ENCODE assay signal across 1 cellular context in the genomic region with DNA sequence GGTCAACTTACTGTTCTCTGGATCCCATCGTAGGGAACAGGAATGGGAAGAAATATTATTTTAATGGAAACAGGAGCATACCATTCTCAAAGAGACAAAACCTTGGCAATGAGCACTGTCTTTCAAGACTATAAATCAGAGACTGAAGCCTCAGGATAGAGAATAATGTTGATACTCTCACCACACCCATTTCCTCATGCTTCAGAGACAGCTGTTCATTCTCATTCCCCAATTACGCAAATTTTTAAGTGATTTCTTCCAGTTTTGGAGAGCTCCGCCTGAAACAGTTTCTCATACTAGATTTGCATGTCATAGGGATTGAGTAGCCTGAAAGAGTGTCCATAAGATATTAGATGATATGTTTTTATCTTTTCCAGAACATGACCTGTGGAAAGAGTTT.
TF ChIP-seq lines count a peak whose summit lies in the region.

No MANE protein-coding gene starts in this region.

TF ChIP-seq in GM23338, 12 proteins besides CTCF, POLR2A, EP300 and RAD21 (continued from another document):
- TF ChIP-seq, protein P1, sequence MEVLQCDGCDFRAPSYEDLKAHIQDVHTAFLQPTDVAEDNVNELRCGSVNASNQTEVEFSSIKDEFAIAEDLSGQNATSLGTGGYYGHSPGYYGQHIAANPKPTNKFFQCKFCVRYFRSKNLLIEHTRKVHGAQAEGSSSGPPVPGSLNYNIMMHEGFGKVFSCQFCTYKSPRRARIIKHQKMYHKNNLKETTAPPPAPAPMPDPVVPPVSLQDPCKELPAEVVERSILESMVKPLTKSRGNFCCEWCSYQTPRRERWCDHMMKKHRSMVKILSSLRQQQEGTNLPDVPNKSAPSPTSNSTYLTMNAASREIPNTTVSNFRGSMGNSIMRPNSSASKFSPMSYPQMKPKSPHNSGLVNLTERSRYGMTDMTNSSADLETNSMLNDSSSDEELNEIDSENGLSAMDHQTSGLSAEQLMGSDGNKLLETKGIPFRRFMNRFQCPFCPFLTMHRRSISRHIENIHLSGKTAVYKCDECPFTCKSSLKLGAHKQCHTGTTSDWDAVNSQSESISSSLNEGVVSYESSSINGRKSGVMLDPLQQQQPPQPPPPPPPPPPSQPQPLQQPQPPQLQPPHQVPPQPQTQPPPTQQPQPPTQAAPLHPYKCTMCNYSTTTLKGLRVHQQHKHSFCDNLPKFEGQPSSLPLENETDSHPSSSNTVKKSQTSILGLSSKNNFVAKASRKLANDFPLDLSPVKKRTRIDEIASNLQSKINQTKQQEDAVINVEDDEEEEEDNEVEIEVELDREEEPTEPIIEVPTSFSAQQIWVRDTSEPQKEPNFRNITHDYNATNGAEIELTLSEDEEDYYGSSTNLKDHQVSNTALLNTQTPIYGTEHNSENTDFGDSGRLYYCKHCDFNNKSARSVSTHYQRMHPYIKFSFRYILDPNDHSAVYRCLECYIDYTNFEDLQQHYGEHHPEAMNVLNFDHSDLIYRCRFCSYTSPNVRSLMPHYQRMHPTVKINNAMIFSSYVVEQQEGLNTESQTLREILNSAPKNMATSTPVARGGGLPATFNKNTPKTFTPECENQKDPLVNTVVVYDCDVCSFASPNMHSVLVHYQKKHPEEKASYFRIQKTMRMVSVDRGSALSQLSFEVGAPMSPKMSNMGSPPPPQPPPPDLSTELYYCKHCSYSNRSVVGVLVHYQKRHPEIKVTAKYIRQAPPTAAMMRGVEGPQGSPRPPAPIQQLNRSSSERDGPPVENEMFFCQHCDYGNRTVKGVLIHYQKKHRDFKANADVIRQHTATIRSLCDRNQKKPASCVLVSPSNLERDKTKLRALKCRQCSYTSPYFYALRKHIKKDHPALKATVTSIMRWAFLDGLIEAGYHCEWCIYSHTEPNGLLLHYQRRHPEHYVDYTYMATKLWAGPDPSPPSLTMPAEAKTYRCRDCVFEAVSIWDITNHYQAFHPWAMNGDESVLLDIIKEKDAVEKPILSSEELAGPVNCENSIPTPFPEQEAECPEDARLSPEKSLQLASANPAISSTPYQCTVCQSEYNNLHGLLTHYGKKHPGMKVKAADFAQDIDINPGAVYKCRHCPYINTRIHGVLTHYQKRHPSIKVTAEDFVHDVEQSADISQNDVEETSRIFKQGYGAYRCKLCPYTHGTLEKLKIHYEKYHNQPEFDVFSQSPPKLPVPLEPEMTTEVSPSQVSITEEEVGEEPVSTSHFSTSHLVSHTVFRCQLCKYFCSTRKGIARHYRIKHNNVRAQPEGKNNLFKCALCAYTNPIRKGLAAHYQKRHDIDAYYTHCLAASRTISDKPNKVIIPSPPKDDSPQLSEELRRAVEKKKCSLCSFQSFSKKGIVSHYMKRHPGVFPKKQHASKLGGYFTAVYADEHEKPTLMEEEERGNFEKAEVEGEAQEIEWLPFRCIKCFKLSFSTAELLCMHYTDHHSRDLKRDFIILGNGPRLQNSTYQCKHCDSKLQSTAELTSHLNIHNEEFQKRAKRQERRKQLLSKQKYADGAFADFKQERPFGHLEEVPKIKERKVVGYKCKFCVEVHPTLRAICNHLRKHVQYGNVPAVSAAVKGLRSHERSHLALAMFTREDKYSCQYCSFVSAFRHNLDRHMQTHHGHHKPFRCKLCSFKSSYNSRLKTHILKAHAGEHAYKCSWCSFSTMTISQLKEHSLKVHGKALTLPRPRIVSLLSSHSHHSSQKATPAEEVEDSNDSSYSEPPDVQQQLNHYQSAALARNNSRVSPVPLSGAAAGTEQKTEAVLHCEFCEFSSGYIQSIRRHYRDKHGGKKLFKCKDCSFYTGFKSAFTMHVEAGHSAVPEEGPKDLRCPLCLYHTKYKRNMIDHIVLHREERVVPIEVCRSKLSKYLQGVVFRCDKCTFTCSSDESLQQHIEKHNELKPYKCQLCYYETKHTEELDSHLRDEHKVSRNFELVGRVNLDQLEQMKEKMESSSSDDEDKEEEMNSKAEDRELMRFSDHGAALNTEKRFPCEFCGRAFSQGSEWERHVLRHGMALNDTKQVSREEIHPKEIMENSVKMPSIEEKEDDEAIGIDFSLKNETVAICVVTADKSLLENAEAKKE (CRISPR knock-in tag; IDR thresholded peaks at IDR 0.05), result no peak
TF ChIP-seq in GM23338: peak in this region for 0.
